Comparison of ENCODE assay signal across 15 cellular contexts in the genomic region with DNA sequence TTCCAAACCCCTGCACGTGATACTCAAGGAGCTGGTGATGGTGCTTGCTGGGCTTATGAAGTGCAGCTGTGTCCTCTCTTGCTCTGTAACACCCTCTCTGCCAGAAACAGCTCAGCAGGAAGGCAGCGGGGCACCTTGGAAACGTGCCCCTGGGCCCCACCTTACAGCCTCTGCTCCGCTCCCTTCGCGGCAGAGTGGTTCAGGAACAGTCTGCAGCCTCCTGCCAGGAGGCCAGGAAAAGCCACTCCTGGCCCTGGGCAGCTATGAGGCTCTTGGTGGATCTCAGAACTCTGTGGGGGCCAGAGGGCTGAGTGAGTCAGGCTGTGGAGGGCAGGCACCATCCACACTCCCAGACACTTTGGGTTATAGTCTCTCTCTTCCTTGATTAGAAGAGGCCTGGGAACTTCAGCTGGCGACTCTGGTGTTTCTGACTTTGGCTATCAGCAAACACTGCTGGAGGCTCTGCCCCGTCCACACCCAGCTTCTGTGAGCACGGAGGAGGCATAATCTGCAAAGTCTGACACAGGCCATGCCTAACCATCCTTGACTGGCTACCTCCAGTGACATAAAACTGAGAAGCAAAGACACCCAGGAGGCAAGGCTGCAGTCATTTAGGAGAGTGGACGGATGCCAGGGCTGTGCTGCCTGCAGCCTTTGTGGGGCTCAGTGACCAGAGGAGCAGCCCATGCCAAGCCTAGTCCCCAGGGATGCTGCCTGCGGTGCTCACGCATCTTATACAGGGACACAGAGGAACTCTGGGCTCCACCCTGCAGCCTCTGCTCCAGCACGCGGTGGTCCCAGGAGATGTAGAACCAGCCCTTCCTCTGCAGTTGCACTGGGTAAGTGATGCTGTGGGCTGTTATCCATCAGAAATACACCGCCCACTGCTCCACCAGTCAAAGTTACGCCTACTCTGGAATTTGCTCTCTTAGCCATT.
A peak's percentile ranks its signal among the peaks of the same experiment; 100 is the strongest.
DNase-seq lines count a peak whose midpoint lies in the region; ATAC-seq and TF ChIP-seq lines count a peak whose summit lies in the region.
"Had no signal": no experiment of that assay in that cellular context is flagged by ENCODE, and none has a peak within 500 bp of the region (broad histone marks: within the 10 kb centered on the region; RNA-seq: fewer than 3 reads in every experiment).

No MANE protein-coding gene starts in this region.

- CTCF ChIA-PET in T-cell (lab: Charles Lee), result no interaction called here

- peaks cover 16% of the 10 kb centered on the region for H3K9me3 Mint-ChIP-seq in chondrocyte (ENCODE audit: low read depth)
- peaks cover 0 to 9% (median 4%) of the 10 kb centered on the region in 3 donors for H3K9me3 Mint-ChIP-seq in T-cell

- H3K4me3 Mint-ChIP-seq in chondrocyte (ENCODE audit: unreplicated experiment) (no peak overlapping the region), T-cell (no peak overlapping the region)
- H3K4me3 Mint-ChIP-seq: activated CD4-positive, alpha-beta T cell treated with anti-CD3 and anti-CD28 coated beads for 36 hours; CD4-positive, alpha-beta T cell; type B pancreatic cell had no signal

- no peaks in the 10 kb centered on the region for H3K27me3 ChIP-seq in vagina

- POLR2A ChIA-PET in T-cell (lab: Charles Lee), result no interaction called here

- peak; percentile 44 for DNase-seq in activated effector memory CD4-positive, alpha-beta T cell treated with anti-CD3 and anti-CD28 coated beads, Interleukin-2, amount 50 U/mL, for 16 hours
- no peak for DNase-seq in activated effector memory CD4-positive, alpha-beta T cell treated with Interleukin-2 at 50 U/mL for 16 hours
- DNase-seq in chondrocyte (ENCODE audit: low spot score), result peak; percentile 40
- peak; percentile 9 for DNase-seq in left kidney (ENCODE audit: low read depth, low spot score)
- peak; percentile 82 to 84 for DNase-seq in vagina (ENCODE audit: extremely low spot score in 2 of 2)
- no peak for DNase-seq in T-cell
- DNase-seq in OCI-M1 (lab: John Stamatoyannopoulos, UW), result no peak
- DNase-seq: activated CD4-positive, alpha-beta T cell treated with anti-CD3 and anti-CD28 coated beads for 36 hours; activated naive CD4-positive, alpha-beta T cell treated with Interleukin-2 at 50 U/mL for 16 hours; CD4-positive, alpha-beta T cell; dermis blood vessel endothelial cell had no signal

- H3K4me1 ChIP-seq in vagina, result peaks cover 22% of the 10 kb centered on the region
- H3K4me1 ChIP-seq: HAP-1 had no signal

- TF ChIP-seq CTCF in chondrocyte (IDR thresholded peaks at IDR 0.05) (no peak), vagina (IDR thresholded peaks at IDR 0.05) (no peak)

- no peak overlapping the region for H3K4me3 ChIP-seq in vagina
- H3K4me3 ChIP-seq: HAP-1, K562 had no signal

- H3K4me1 Mint-ChIP-seq in chondrocyte (ENCODE audit: low read depth) (peaks cover 15% of the 10 kb centered on the region), T-cell (no peaks in the 10 kb centered on the region)
- H3K4me1 Mint-ChIP-seq: activated CD4-positive, alpha-beta T cell treated with anti-CD3 and anti-CD28 coated beads for 36 hours had no signal

- no peaks in the 10 kb centered on the region for H3K36me3 ChIP-seq in vagina
- H3K36me3 ChIP-seq: HAP-1 had no signal

- no peaks in the 10 kb centered on the region for H3K9me3 ChIP-seq in vagina
- H3K9me3 ChIP-seq: HAP-1 had no signal

- H3K27me3 Mint-ChIP-seq in chondrocyte (ENCODE audit: low read depth) (no peaks in the 10 kb centered on the region), T-cell (peaks cover 0 to 8% of the 10 kb centered on the region in 2 donors)

- peaks cover 5% of the 10 kb centered on the region for H3K36me3 Mint-ChIP-seq in chondrocyte (ENCODE audit: low read depth)
- no peaks in the 10 kb centered on the region for H3K36me3 Mint-ChIP-seq in T-cell
- H3K36me3 Mint-ChIP-seq: type B pancreatic cell had no signal

- peak overlapping the region; percentile 82 for H3K27ac ChIP-seq in vagina

- intact Hi-C loops in vagina (cut with DNase I), result no loop called here

- no peak overlapping the region for H3K27ac Mint-ChIP-seq in chondrocyte (ENCODE audit: unreplicated experiment)
- no peak overlapping the region for H3K27ac Mint-ChIP-seq in T-cell
- H3K27ac Mint-ChIP-seq: activated CD4-positive, alpha-beta T cell treated with anti-CD3 and anti-CD28 coated beads for 36 hours; CD4-positive, alpha-beta T cell; type B pancreatic cell had no signal

- no peak for TF ChIP-seq POLR2A in vagina (IDR thresholded peaks at IDR 0.05)

- ATAC-seq in T-cell (replicated peaks in 1 of 4) (no peak), GM18861 (IDR thresholded peaks at IDR 0.05; ENCODE audit: unreplicated experiment) (no peak)
- ATAC-seq: activated CD4-positive, alpha-beta T cell treated with anti-CD3 and anti-CD28 coated beads for 36 hours; K562 had no signal

Comparison
In these comparisons a context has a peak if more than half of its experiments do, and no peak if none do; other contexts are left out.
1. DNase-seq: peak in activated effector memory CD4-positive, alpha-beta T cell treated with anti-CD3 and anti-CD28 coated beads, Interleukin-2, amount 50 U/mL, for 16 hours (single experiment), chondrocyte (single experiment), left kidney (single experiment) and vagina (2 of 2); none in activated effector memory CD4-positive, alpha-beta T cell treated with Interleukin-2 at 50 U/mL for 16 hours (single experiment), T-cell (0 of 34) and OCI-M1 (single experiment).